Comparison of ENCODE assay signal across 3 cellular contexts in the genomic region with DNA sequence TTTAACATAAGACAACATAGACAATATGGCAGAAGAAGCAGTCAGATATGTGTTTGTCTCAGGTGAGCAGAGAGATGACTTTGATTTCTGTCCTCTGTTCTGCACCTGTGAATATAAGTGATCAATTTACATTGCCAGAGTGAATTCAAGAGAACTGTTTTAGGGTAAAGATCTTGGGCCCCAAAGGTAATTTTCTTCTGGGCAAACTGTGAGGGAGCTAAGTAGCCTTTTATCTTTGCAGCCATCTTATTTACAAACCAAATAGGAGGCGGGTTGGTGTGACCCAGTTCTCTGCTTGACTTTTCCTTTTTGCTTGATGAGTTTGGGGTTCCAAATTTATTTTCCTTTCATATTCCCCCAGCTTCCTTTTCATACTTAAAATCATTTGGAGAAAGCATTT.
"Had no signal": no experiment of that assay in that cellular context is flagged by ENCODE, and none has a peak within 500 bp of the region (broad histone marks: within the 10 kb centered on the region; RNA-seq: fewer than 3 reads in every experiment).

No MANE protein-coding gene starts in this region.

- H3K4me3 ChIP-seq: GM12878 had no signal

- DNase-seq: GDM1, GF-D8 had no signal
